Comparison of ENCODE assay signal across 33 cellular contexts in the genomic region with DNA sequence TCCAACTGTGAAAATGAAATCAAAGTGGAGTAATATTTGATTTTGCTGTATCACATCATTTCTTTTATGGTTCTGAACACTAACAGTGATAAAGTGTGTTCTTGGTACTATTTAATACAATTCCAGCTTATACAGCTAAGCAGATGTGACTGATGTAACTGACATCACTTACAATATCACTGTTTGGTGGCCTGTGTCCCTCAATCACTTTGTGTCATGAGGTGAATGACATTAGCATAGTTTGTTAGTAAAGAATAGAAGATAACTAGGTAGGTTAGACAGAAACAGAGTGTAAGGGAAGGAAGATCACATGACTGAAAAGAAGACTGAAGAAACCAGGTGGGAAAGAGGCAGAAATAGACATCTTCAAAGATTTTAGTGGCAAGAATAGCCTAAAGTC.
"Had no signal": no experiment of that assay in that cellular context is flagged by ENCODE, and none has a peak within 500 bp of the region (broad histone marks: within the 10 kb centered on the region; RNA-seq: fewer than 3 reads in every experiment).

No MANE protein-coding gene starts in this region.

- H3K9me3 ChIP-seq: body of pancreas had no signal

- DNase-seq: activated B cell treated with CpG ODN at 0.5 μM for 24 hours; activated CD4-positive, alpha-beta memory T cell treated with anti-CD3 and anti-CD28 coated beads for 36 hours; activated CD4-positive, alpha-beta T cell treated with anti-CD3 and anti-CD28 coated beads for 4 hours; activated CD4-positive, alpha-beta T cell treated with anti-CD3 and anti-CD28 coated beads, Interleukin-2, amount 10 ng/mL, durations not matched to agents 24 days and 14 days; activated CD4-positive, alpha-beta T cell treated with anti-CD3 and anti-CD28 coated beads, Interleukin-2, amount 50 U/mL, for 1 hour; activated CD4-positive, alpha-beta T cell treated with anti-CD3 and anti-CD28 coated beads, Interleukin-2, amount 50 U/mL, for 4 hours; activated CD4-positive, CD25-positive, alpha-beta regulatory T cell treated with anti-CD3 and anti-CD28 coated beads, Interleukin-2, amount 50 U/mL, for 72 hours; activated CD8-positive, alpha-beta memory T cell treated with anti-CD3 and anti-CD28 coated beads, Interleukin-2, amount 50 U/mL, for 4 hours; activated CD8-positive, alpha-beta T cell treated with anti-CD3 and anti-CD28 coated beads for 36 hours; activated effector memory CD4-positive, alpha-beta T cell treated with anti-CD3 and anti-CD28 coated beads, Interleukin-2, amount 50 U/mL, for 16 hours; activated gamma-delta T cell treated with Interleukin-2 at 50 U/mL for 16 hours; activated naive CD4-positive, alpha-beta T cell; activated naive CD4-positive, alpha-beta T cell treated with anti-CD3 and anti-CD28 coated beads for 36 hours; activated naive CD4-positive, alpha-beta T cell treated with anti-CD3 and anti-CD28 coated beads, Interleukin-2, amount 50 U/mL, for 16 hours; activated naive CD8-positive, alpha-beta T cell treated with anti-CD3 and anti-CD28 coated beads for 36 hours; activated T-cell treated with anti-CD3 and anti-CD28 coated beads for 4 hours; activated T-cell treated with anti-CD3 and anti-CD28 coated beads, Interleukin-2, amount 50 U/mL, for 1 hour; activated T-cell treated with anti-CD3 and anti-CD28 coated beads, Interleukin-2, amount 50 U/mL, for 4 hours; activated T-cell treated with anti-CD3 and anti-CD28 coated beads, Interleukin-2, amount 50 U/mL, for 72 hours; adrenal gland; amniotic stem cell; aorta; body of pancreas; brain microvascular endothelial cell; central memory CD4-positive, alpha-beta T cell; T-helper 2 cell; T-helper 9 cell had no signal

- H3K4me3 ChIP-seq: adrenal gland, body of pancreas, breast epithelium had no signal

- H3K27ac ChIP-seq: adrenal gland, body of pancreas, brain microvascular endothelial cell, breast epithelium, VCaP had no signal

- FAIRE-seq: astrocyte, TTC549 had no signal

- H3K4me1 ChIP-seq: adrenal gland, body of pancreas, breast epithelium had no signal

- H3K27me3 ChIP-seq: body of pancreas, brain microvascular endothelial cell, breast epithelium had no signal

- ATAC-seq: activated CD8-positive, alpha-beta T cell treated with anti-CD3 and anti-CD28 coated beads for 36 hours; activated naive CD4-positive, alpha-beta T cell treated with anti-CD3 and anti-CD28 coated beads, Interleukin-2, amount 50 U/mL, for 72 hours; activated T-cell treated with anti-CD3 and anti-CD28 coated beads, Interleukin-2, amount 50 U/mL, for 4 hours; activated T-cell treated with anti-CD3 and anti-CD28 coated beads, Interleukin-2, amount 50 U/mL, for 72 hours; activated T-helper 17 cell treated with anti-CD3 and anti-CD28 coated beads, Interleukin-2, amount 50 U/mL, for 72 hours; body of pancreas had no signal

- H3K36me3 ChIP-seq: adrenal gland, brain microvascular endothelial cell, breast epithelium had no signal
